In genomic region chr14:35808658-35809563, GRCh38 we compare ENCODE assay signal across 8 cellular contexts. TPM values are rescaled to one million over a fixed set of nuclear protein-coding genes. Genes with fewer than 3 reads are reported as not detected.
DNase-seq lines count a peak whose midpoint lies in the region; ATAC-seq and TF ChIP-seq lines count a peak whose summit lies in the region.
"Not testable (repeated sequence)": the region's sequence is repeated elsewhere in the genome, so short reads cannot be mapped to it uniquely, and the experiment has no call there.

TSS of gene RALGAPA1 (minus strand) at chr14:35809295. CDS start at chr14:35808835, 460 bp downstream.

- CTCF ChIA-PET in activated CD4-positive, alpha-beta T cell treated with anti-CD3 and anti-CD28 coated beads, Interleukin-2, amount 10 ng/mL, durations not matched to agents 7 days and 5 days (lab: Charles Lee): interaction anchor here (0.6 to 1.9 kb wide), 6 partner anchors 9 to 26 kb away, joined by 3 to 7 read pairs (median 4); no protein-coding TSS in a partner anchor

- not testable (repeated sequence) for H3K9me3 Mint-ChIP-seq in activated CD4-positive, alpha-beta T cell treated with anti-CD3 and anti-CD28 coated beads, Interleukin-2, amount 10 ng/mL, durations not matched to agents 7 days and 5 days

- H3K4me3 Mint-ChIP-seq in activated CD4-positive, alpha-beta T cell treated with anti-CD3 and anti-CD28 coated beads, Interleukin-2, amount 10 ng/mL, durations not matched to agents 7 days and 5 days: peak within 1 kb of the TSS; percentile 98

- peak within 1 kb of the TSS; percentile 97 for H3K27ac Mint-ChIP-seq in activated CD4-positive, alpha-beta T cell treated with anti-CD3 and anti-CD28 coated beads, Interleukin-2, amount 10 ng/mL, durations not matched to agents 7 days and 5 days

- intact Hi-C loops in left colon (cut with DNase I, micrococcal nuclease): not testable (repeated sequence)

- peaks cover 27% of the 10 kb centered on the region for H3K4me1 Mint-ChIP-seq in activated CD4-positive, alpha-beta T cell treated with anti-CD3 and anti-CD28 coated beads, Interleukin-2, amount 10 ng/mL, durations not matched to agents 7 days and 5 days

- DNase-seq in NCI-H526 treated with DMSO at 0.1 percent for 48 hours (lab: John Stamatoyannopoulos, UW) (peak; percentile 91), cortex of kidney (lab: John Stamatoyannopoulos, UW) (peak; percentile 35), left colon (peak; percentile 93 to 96)
- DNase-seq in activated CD4-positive, alpha-beta T cell treated with anti-CD3 and anti-CD28 coated beads, Interleukin-2, amount 10 ng/mL, durations not matched to agents 7 days and 5 days: peak; percentile 94
- DNase-seq in stimulated activated CD4-positive, alpha-beta T cell treated with anti-CD3 and anti-CD28 coated beads, Interleukin-1b, Interleukin-23, amount 100 ng/mL, for 48 hours: peak; percentile 93

- POLR2A ChIA-PET in activated CD4-positive, alpha-beta T cell treated with anti-CD3 and anti-CD28 coated beads, Interleukin-2, amount 10 ng/mL, durations not matched to agents 7 days and 5 days (lab: Charles Lee): not testable (repeated sequence)

- peak within 1 kb of the TSS; percentile 85 for H3K27ac ChIP-seq in C4-2B

- TF ChIP-seq CTCF in C4-2B (conservative IDR thresholded peaks at IDR 0.05): peak; percentile 62

- H3K27me3 Mint-ChIP-seq in activated CD4-positive, alpha-beta T cell treated with anti-CD3 and anti-CD28 coated beads, Interleukin-2, amount 10 ng/mL, durations not matched to agents 7 days and 5 days: not testable (repeated sequence)

- H3K36me3 Mint-ChIP-seq in activated CD4-positive, alpha-beta T cell treated with anti-CD3 and anti-CD28 coated beads, Interleukin-2, amount 10 ng/mL, durations not matched to agents 7 days and 5 days (ENCODE audit: low read depth): not testable (repeated sequence)

- ATAC-seq in GM19328 (IDR thresholded peaks at IDR 0.05; ENCODE audit: unreplicated experiment) (peak; percentile 98), HG03520 (IDR thresholded peaks at IDR 0.05; ENCODE audit: unreplicated experiment) (peak; percentile 97), left colon (peak; percentile 91)

RNA-seq across cellular contexts. Expression of gene RALGAPA1, which starts in this region (rescaled TPM):
- 10 to 100 TPM; 32.5 to 35.6 TPM for total RNA-seq in activated CD4-positive, alpha-beta T cell treated with anti-CD3 and anti-CD28 coated beads, Interleukin-2, amount 10 ng/mL, durations not matched to agents 7 days and 5 days
- total RNA-seq in left colon: 10 to 100 TPM; 81.5 to 85.3 TPM

Comparison
In these comparisons a context has a peak if more than half of its experiments do, and no peak if none do; other contexts are left out.
1. Peak in every context shown above with its lines: DNase-seq, ATAC-seq and H3K27ac ChIP-seq.
2. DNase-seq: peak in every context shown above with its lines; median percentile 94 in left colon; 94 in activated CD4-positive, alpha-beta T cell treated with anti-CD3 and anti-CD28 coated beads, Interleukin-2, amount 10 ng/mL, durations not matched to agents 7 days and 5 days; 93 in stimulated activated CD4-positive, alpha-beta T cell treated with anti-CD3 and anti-CD28 coated beads, Interleukin-1b, Interleukin-23, amount 100 ng/mL, for 48 hours; 91 in NCI-H526 treated with DMSO at 0.1 percent for 48 hours; 35 in cortex of kidney.